Comparison of ENCODE assay signal across 20 cellular contexts in the genomic region with DNA sequence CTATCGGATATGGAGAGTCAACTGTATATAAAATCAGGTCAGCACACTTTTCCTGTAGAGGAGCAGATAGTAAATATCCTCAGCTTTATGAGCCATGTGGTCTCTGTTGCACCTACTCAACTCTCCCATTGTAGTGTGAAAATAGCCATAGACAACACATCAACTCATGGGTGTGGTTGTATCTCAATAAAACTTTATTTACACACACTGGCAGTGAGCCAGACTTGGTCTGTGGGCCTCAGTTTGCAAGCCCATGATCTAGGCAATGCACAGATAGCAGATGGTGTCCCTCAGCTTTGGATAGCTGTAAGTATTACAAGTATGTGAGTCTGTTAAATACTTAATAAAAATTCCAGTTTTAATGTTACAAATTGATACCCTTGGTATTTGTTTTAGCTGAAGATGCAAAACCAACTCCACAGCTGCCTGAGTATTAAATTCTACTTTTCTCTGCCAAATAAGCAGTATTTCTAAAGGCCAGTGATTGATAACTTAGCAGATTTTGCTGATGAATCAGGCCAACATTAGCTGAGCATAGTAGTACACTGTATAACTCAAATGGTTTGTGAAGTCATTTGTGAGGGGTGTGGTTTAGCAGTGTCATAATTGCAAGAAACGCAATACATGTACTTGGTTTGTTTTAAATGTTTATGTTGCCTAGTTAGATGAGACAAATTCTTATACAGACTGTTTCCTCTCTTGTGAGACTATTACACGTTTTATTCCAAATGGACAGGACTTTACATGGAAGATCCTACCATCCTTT.
DNase-seq lines count a peak whose midpoint lies in the region; ATAC-seq and TF ChIP-seq lines count a peak whose summit lies in the region.
"Had no signal": no experiment of that assay in that cellular context is flagged by ENCODE, and none has a peak within 500 bp of the region (broad histone marks: within the 10 kb centered on the region; RNA-seq: fewer than 3 reads in every experiment).

No MANE protein-coding gene starts in this region.

- H3K4me1 ChIP-seq in right cardiac atrium (ENCODE audit: control insufficient read depth, insufficient read depth, low read length): peaks cover 3% of the 10 kb centered on the region
- H3K4me1 ChIP-seq: neural progenitor cell, psoas muscle had no signal

- peaks cover 56% of the 10 kb centered on the region for H3K36me3 Mint-ChIP-seq in activated CD4-positive, alpha-beta memory T cell treated with anti-CD3 and anti-CD28 coated beads, Interleukin-2, amount 10 ng/mL, durations not matched to agents 7 days and 5 days (ENCODE audit: low read depth)
- H3K36me3 Mint-ChIP-seq in activated CD4-positive, alpha-beta memory T cell treated with anti-CD3 and anti-CD28 coated beads for 36 hours: peaks cover 10% of the 10 kb centered on the region
- peaks cover 27% of the 10 kb centered on the region for H3K36me3 Mint-ChIP-seq in activated CD8-positive, alpha-beta T cell treated with anti-CD3 and anti-CD28 coated beads for 36 hours (ENCODE audit: low read depth)
- peaks cover 6% of the 10 kb centered on the region for H3K36me3 Mint-ChIP-seq in stimulated activated effector memory CD8-positive, alpha-beta T cell treated with anti-CD3 and anti-CD28 coated beads, Interleukin-12 subunit alpha, Interleukin-12 subunit beta, amount 100 ng/mL, for 72 hours

- peaks cover 12% of the 10 kb centered on the region for H3K9me3 Mint-ChIP-seq in activated CD4-positive, alpha-beta memory T cell treated with anti-CD3 and anti-CD28 coated beads, Interleukin-2, amount 10 ng/mL, durations not matched to agents 7 days and 5 days
- H3K9me3 Mint-ChIP-seq in activated CD4-positive, alpha-beta memory T cell treated with anti-CD3 and anti-CD28 coated beads for 36 hours: peaks cover 4% of the 10 kb centered on the region
- peaks cover 3% of the 10 kb centered on the region for H3K9me3 Mint-ChIP-seq in activated CD8-positive, alpha-beta T cell treated with anti-CD3 and anti-CD28 coated beads for 36 hours
- no peaks in the 10 kb centered on the region for H3K9me3 Mint-ChIP-seq in stimulated activated effector memory CD8-positive, alpha-beta T cell treated with anti-CD3 and anti-CD28 coated beads, Interleukin-12 subunit alpha, Interleukin-12 subunit beta, amount 100 ng/mL, for 72 hours
- H3K9me3 Mint-ChIP-seq: GM23338 had no signal

- intact Hi-C loops in activated CD4-positive, alpha-beta memory T cell treated with anti-CD3 and anti-CD28 coated beads for 36 hours (cut with micrococcal nuclease): loop anchor here (5.0 kb wide), 1 partner anchor 419 kb away; no protein-coding TSS in a partner anchor
- intact Hi-C loops in activated CD8-positive, alpha-beta T cell treated with anti-CD3 and anti-CD28 coated beads for 36 hours (cut with micrococcal nuclease): no loop called here
- intact Hi-C loops in right cardiac atrium (cut with DNase I): no loop called here

- H3K27me3 ChIP-seq in right cardiac atrium (ENCODE audit: control insufficient read depth, insufficient read depth): no peaks in the 10 kb centered on the region
- H3K27me3 ChIP-seq: neural progenitor cell had no signal

- peaks cover 31% of the 10 kb centered on the region for H3K4me1 Mint-ChIP-seq in activated CD4-positive, alpha-beta memory T cell treated with anti-CD3 and anti-CD28 coated beads, Interleukin-2, amount 10 ng/mL, durations not matched to agents 7 days and 5 days
- peaks cover 20% of the 10 kb centered on the region for H3K4me1 Mint-ChIP-seq in activated CD4-positive, alpha-beta memory T cell treated with anti-CD3 and anti-CD28 coated beads for 36 hours (ENCODE audit: low read depth)
- H3K4me1 Mint-ChIP-seq in activated CD8-positive, alpha-beta T cell treated with anti-CD3 and anti-CD28 coated beads for 36 hours (ENCODE audit: low read depth): peaks cover 24% of the 10 kb centered on the region
- H3K4me1 Mint-ChIP-seq in stimulated activated effector memory CD8-positive, alpha-beta T cell treated with anti-CD3 and anti-CD28 coated beads, Interleukin-12 subunit alpha, Interleukin-12 subunit beta, amount 100 ng/mL, for 72 hours: peaks cover 17% of the 10 kb centered on the region
- H3K4me1 Mint-ChIP-seq: neural progenitor cell had no signal

- 95% methylated on average over 3 of the region's 3 CpGs for WGBS in right cardiac atrium

- H3K27ac ChIP-seq in epithelial cell of prostate: peak overlapping the region; percentile 62
- H3K27ac ChIP-seq in right cardiac atrium (ENCODE audit: low read length): no peak overlapping the region
- H3K27ac ChIP-seq: neural progenitor cell, psoas muscle had no signal

- TF ChIP-seq CTCF in activated CD8-positive, alpha-beta T cell treated with anti-CD3 and anti-CD28 coated beads for 36 hours (IDR thresholded peaks at IDR 0.05): no peak

- H3K4me3 Mint-ChIP-seq in activated CD4-positive, alpha-beta memory T cell treated with anti-CD3 and anti-CD28 coated beads, Interleukin-2, amount 10 ng/mL, durations not matched to agents 7 days and 5 days: no peak overlapping the region
- no peak overlapping the region for H3K4me3 Mint-ChIP-seq in activated CD4-positive, alpha-beta memory T cell treated with anti-CD3 and anti-CD28 coated beads for 36 hours
- H3K4me3 Mint-ChIP-seq in activated CD8-positive, alpha-beta T cell treated with anti-CD3 and anti-CD28 coated beads for 36 hours: no peak overlapping the region
- peak overlapping the region; percentile 34 for H3K4me3 Mint-ChIP-seq in stimulated activated effector memory CD8-positive, alpha-beta T cell treated with anti-CD3 and anti-CD28 coated beads, Interleukin-12 subunit alpha, Interleukin-12 subunit beta, amount 100 ng/mL, for 72 hours
- H3K4me3 Mint-ChIP-seq: GM23338, neural progenitor cell had no signal

- H3K4me3 ChIP-seq in right cardiac atrium (ENCODE audit: low read length): no peak overlapping the region
- H3K4me3 ChIP-seq: GM23338, neural progenitor cell, psoas muscle, smooth muscle cell had no signal

- peak overlapping the region; percentile 82 for H3K27ac Mint-ChIP-seq in activated CD4-positive, alpha-beta memory T cell treated with anti-CD3 and anti-CD28 coated beads, Interleukin-2, amount 10 ng/mL, durations not matched to agents 7 days and 5 days
- no peak overlapping the region for H3K27ac Mint-ChIP-seq in activated CD4-positive, alpha-beta memory T cell treated with anti-CD3 and anti-CD28 coated beads for 36 hours
- peak overlapping the region; percentile 77 for H3K27ac Mint-ChIP-seq in activated CD8-positive, alpha-beta T cell treated with anti-CD3 and anti-CD28 coated beads for 36 hours
- no peak overlapping the region for H3K27ac Mint-ChIP-seq in stimulated activated effector memory CD8-positive, alpha-beta T cell treated with anti-CD3 and anti-CD28 coated beads, Interleukin-12 subunit alpha, Interleukin-12 subunit beta, amount 100 ng/mL, for 72 hours
- H3K27ac Mint-ChIP-seq: GM23338, neural progenitor cell had no signal

- CTCF ChIA-PET in activated CD4-positive, alpha-beta memory T cell treated with anti-CD3 and anti-CD28 coated beads, Interleukin-2, amount 10 ng/mL, durations not matched to agents 7 days and 5 days (lab: Charles Lee): no interaction called here
- CTCF ChIA-PET in activated CD4-positive, alpha-beta memory T cell treated with anti-CD3 and anti-CD28 coated beads for 36 hours (lab: Charles Lee): no interaction called here
- CTCF ChIA-PET in activated CD8-positive, alpha-beta T cell treated with anti-CD3 and anti-CD28 coated beads for 36 hours (lab: Charles Lee): interaction anchor here (1.5 kb wide), 1 partner anchor 215 kb away, joined by 4 read pairs; no protein-coding TSS in a partner anchor

- POLR2A ChIA-PET in activated CD4-positive, alpha-beta memory T cell treated with anti-CD3 and anti-CD28 coated beads, Interleukin-2, amount 10 ng/mL, durations not matched to agents 7 days and 5 days (lab: Charles Lee): interaction anchor here (1.1 to 2.0 kb wide), 2 partner anchors 215 to 222 kb away, joined by 3 to 11 read pairs; no protein-coding TSS in a partner anchor
- POLR2A ChIA-PET in activated CD4-positive, alpha-beta memory T cell treated with anti-CD3 and anti-CD28 coated beads for 36 hours (lab: Charles Lee): interaction anchor here (1.1 kb wide), 1 partner anchor 217 kb away, joined by 5 read pairs; no protein-coding TSS in a partner anchor
- POLR2A ChIA-PET in activated CD8-positive, alpha-beta T cell treated with anti-CD3 and anti-CD28 coated beads for 36 hours (lab: Charles Lee): no interaction called here

- H3K27me3 Mint-ChIP-seq in activated CD4-positive, alpha-beta memory T cell treated with anti-CD3 and anti-CD28 coated beads, Interleukin-2, amount 10 ng/mL, durations not matched to agents 7 days and 5 days: no peaks in the 10 kb centered on the region
- no peaks in the 10 kb centered on the region for H3K27me3 Mint-ChIP-seq in activated CD4-positive, alpha-beta memory T cell treated with anti-CD3 and anti-CD28 coated beads for 36 hours
- H3K27me3 Mint-ChIP-seq in activated CD8-positive, alpha-beta T cell treated with anti-CD3 and anti-CD28 coated beads for 36 hours: no peaks in the 10 kb centered on the region

- DNase-seq in activated CD4-positive, alpha-beta memory T cell treated with anti-CD3 and anti-CD28 coated beads, Interleukin-2, amount 10 ng/mL, durations not matched to agents 7 days and 5 days: no peak
- DNase-seq in activated CD4-positive, alpha-beta memory T cell treated with anti-CD3 and anti-CD28 coated beads for 36 hours: no peak
- no peak for DNase-seq in activated CD8-positive, alpha-beta T cell treated with anti-CD3 and anti-CD28 coated beads for 36 hours
- no peak for DNase-seq in epithelial cell of prostate (ENCODE audit: low read depth, low spot score)
- no peak for DNase-seq in stimulated activated effector memory CD8-positive, alpha-beta T cell treated with anti-CD3 and anti-CD28 coated beads, Interleukin-12 subunit alpha, Interleukin-12 subunit beta, amount 100 ng/mL, for 72 hours (ENCODE audit: low spot score in 2 of 2)
- no peak for DNase-seq in right cardiac atrium
- DNase-seq: ACHN; activated CD4-positive, alpha-beta T cell treated with anti-CD3 and anti-CD28 coated beads for 4 hours; DMS 273 treated with DMSO at 0.1 percent for 48 hours; kidney glomerular epithelial cell; mesendoderm; NCI-H1417 treated with DMSO at 0.1 percent for 48 hours; NCI-H2171 treated with DMSO at 0.1 percent for 48 hours; NCI-H774; psoas muscle had no signal

- H3K9me3 ChIP-seq in right cardiac atrium (ENCODE audit: control insufficient read depth, low read length): no peaks in the 10 kb centered on the region
- H3K9me3 ChIP-seq: psoas muscle had no signal

- no peak for ATAC-seq in activated CD8-positive, alpha-beta T cell treated with anti-CD3 and anti-CD28 coated beads for 36 hours
- no peak for ATAC-seq in stimulated activated effector memory CD8-positive, alpha-beta T cell treated with anti-CD3 and anti-CD28 coated beads, Interleukin-12 subunit alpha, Interleukin-12 subunit beta, amount 100 ng/mL, for 72 hours
- ATAC-seq in right cardiac atrium (no peak), HG03520 (IDR thresholded peaks at IDR 0.05; ENCODE audit: unreplicated experiment) (no peak), HG03097 (IDR thresholded peaks at IDR 0.05; ENCODE audit: low FRiP score, unreplicated experiment) (no peak)
- ATAC-seq: GM23338, psoas muscle had no signal

Comparison
In these comparisons a context has a peak if more than half of its experiments do, and no peak if none do; other contexts are left out.
1. H3K27ac Mint-ChIP-seq: peak in activated CD4-positive, alpha-beta memory T cell treated with anti-CD3 and anti-CD28 coated beads, Interleukin-2, amount 10 ng/mL, durations not matched to agents 7 days and 5 days (single experiment) and activated CD8-positive, alpha-beta T cell treated with anti-CD3 and anti-CD28 coated beads for 36 hours (single experiment); none in activated CD4-positive, alpha-beta memory T cell treated with anti-CD3 and anti-CD28 coated beads for 36 hours (single experiment) and stimulated activated effector memory CD8-positive, alpha-beta T cell treated with anti-CD3 and anti-CD28 coated beads, Interleukin-12 subunit alpha, Interleukin-12 subunit beta, amount 100 ng/mL, for 72 hours (single experiment).